8 cellular contexts compared by ENCODE assay signal in the genomic region with DNA sequence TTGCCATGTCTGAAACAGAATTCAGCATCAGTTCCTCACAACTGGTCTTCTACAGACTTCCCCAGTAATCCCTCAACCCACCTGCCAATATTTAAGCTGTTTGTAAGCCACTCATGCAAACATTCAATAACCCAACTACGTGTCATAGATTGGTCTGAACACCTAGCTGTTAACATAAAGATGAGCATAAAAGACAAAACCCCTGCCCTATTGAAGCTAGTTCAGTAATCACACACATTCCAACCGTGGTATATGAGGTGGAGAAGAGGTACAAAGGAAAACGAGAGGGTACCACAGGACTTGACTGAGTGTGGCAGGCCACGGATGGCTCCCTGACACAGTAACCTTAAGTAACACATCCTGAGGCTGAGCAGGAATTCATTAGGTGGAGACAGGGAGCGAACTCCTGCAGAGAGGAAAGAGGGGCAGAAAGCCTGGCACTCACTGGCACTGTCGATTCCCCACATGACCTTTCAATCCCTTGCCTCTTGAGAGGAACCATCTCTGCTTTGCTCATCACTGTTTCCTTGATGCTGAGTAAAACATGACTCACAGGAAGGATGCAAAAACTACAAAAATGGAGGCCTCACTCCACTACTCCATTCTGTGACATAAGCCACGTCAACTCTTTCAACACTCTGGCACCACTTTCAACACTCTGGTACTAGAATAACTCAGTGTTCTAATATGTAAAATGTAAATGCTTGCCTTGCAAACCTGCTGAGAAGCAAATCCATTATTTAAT. TPM values are rescaled to one million over a fixed set of nuclear protein-coding genes. Genes with fewer than 3 reads are reported as not detected.
DNase-seq lines count a peak whose midpoint lies in the region; ATAC-seq and TF ChIP-seq lines count a peak whose summit lies in the region.
"Had no signal": no experiment of that assay in that cellular context is flagged by ENCODE, and none has a peak within 500 bp of the region (broad histone marks: within the 10 kb centered on the region; RNA-seq: fewer than 3 reads in every experiment).

No MANE protein-coding gene starts in this region.

- peaks cover 50% of the 10 kb centered on the region for H3K36me3 Mint-ChIP-seq in HFFc6 (ENCODE audit: low read depth)

- intact Hi-C loops in spleen (cut with DNase I; ENCODE audit: low total_unique reads): loop anchor here (5.0 kb wide), 1 partner anchor 33 kb away; a partner anchor contains a TSS
- intact Hi-C loops in testis (cut with DNase I; ENCODE audit: low total_unique reads): no loop called here
- intact Hi-C loops in colonic mucosa (cut with DNase I): loop anchor here (10.0 kb wide), 1 partner anchor 175 kb away; no protein-coding TSS in a partner anchor

- H3K9ac ChIP-seq in SK-N-MC (ENCODE audit: insufficient read length): no peak overlapping the region
- peak overlapping the region in 1 of 2 donors; percentile 87 for H3K9ac ChIP-seq in colonic mucosa (ENCODE audit: low read depth in 2 of 2, low read length in 2 of 2)

- peaks cover 33% of the 10 kb centered on the region for H3K4me1 Mint-ChIP-seq in HFFc6 (ENCODE audit: low read depth)

- no peaks in the 10 kb centered on the region for H3K9me3 Mint-ChIP-seq in HFFc6

- peak overlapping the region; percentile 92 for H3K4me3 Mint-ChIP-seq in HFFc6

- H3K27ac Mint-ChIP-seq in HFFc6: peak overlapping the region; percentile 96

- TF ChIP-seq POLR2A in spleen (IDR thresholded peaks at IDR 0.05): no peak
- TF ChIP-seq POLR2A in testis (IDR thresholded peaks at IDR 0.05): no peak

- no peak for ATAC-seq in HG03139 (IDR thresholded peaks at IDR 0.05; ENCODE audit: unreplicated experiment)

- H3K4me3 ChIP-seq in SK-N-MC (peak overlapping the region; percentile 82; the same call in 1 of the 2 replicates), spleen (peak overlapping the region in 4 of 8 donors; percentile 63 to 88 (median 80)), testis (no peak overlapping the region), colonic mucosa (no peak overlapping the region)

- H3K27me3 ChIP-seq in spleen (replicated peaks in 1 of 7) (no peaks in the 10 kb centered on the region), testis (no peaks in the 10 kb centered on the region), colonic mucosa (no peaks in the 10 kb centered on the region)

- H3K27me3 Mint-ChIP-seq in HFFc6 (ENCODE audit: insufficient read depth): peaks cover 8% of the 10 kb centered on the region

- H3K9me3 ChIP-seq in SK-N-MC (ENCODE audit: low read depth, low read length): no peaks in the 10 kb centered on the region
- H3K9me3 ChIP-seq in spleen: no peaks in the 10 kb centered on the region
- no peaks in the 10 kb centered on the region for H3K9me3 ChIP-seq in testis
- no peaks in the 10 kb centered on the region for H3K9me3 ChIP-seq in colonic mucosa

- H3K4me1 ChIP-seq in spleen (peaks cover 20 to 75% (median 55%) of the 10 kb centered on the region in 6 donors), testis (peaks cover 9% of the 10 kb centered on the region), colonic mucosa (peaks cover 8% of the 10 kb centered on the region)

- DNase-seq in HFFc6: peak; percentile 90
- no peak for DNase-seq in SK-N-MC (ENCODE audit: low read depth, low spot score)
- peak; percentile 48 for DNase-seq in epithelial cell of prostate (ENCODE audit: low read depth, low spot score)
- no peak for DNase-seq in spleen
- no peak for DNase-seq in testis
- no peak for DNase-seq in colonic mucosa
- DNase-seq: hypothalamus had no signal

- no peak for TF ChIP-seq CTCF in HFFc6 (IDR thresholded peaks at IDR 0.05)
- no peak for TF ChIP-seq CTCF in spleen (IDR thresholded peaks at IDR 0.05 in 8 of 11, conservative IDR thresholded peaks at IDR 0.05 in 3 of 11)
- TF ChIP-seq CTCF in testis (IDR thresholded peaks at IDR 0.05): no peak
- TF ChIP-seq CTCF in colonic mucosa (IDR thresholded peaks at IDR 0.05): no peak

- peaks cover 56% of the 10 kb centered on the region for H3K36me3 ChIP-seq in SK-N-MC (ENCODE audit: insufficient read depth, low read length)
- H3K36me3 ChIP-seq in spleen: peaks cover 0 to 62% (median 49%) of the 10 kb centered on the region in 6 donors
- H3K36me3 ChIP-seq in testis (ENCODE audit: low read depth, missing control alignments): no peaks in the 10 kb centered on the region
- H3K36me3 ChIP-seq in colonic mucosa: peaks cover 14% of the 10 kb centered on the region

- H3K27ac ChIP-seq in SK-N-MC: no peak overlapping the region
- peak overlapping the region; percentile 76 for H3K27ac ChIP-seq in epithelial cell of prostate
- H3K27ac ChIP-seq in spleen: peak overlapping the region in 7 of 8 donors; percentile 28 to 95 (median 92)
- no peak overlapping the region for H3K27ac ChIP-seq in testis
- no peak overlapping the region for H3K27ac ChIP-seq in colonic mucosa

- WGBS in spleen, 5 donors: 65 to 79% (median 68%) methylated on average over 7 of the region's 7 CpGs
- 77% methylated on average over 7 of the region's 7 CpGs for WGBS in testis, 2 donors

RNA-seq across cellular contexts. Expression of a gene that starts 31.3 kb away (rescaled TPM):
- total RNA-seq in HFFc6 (2021; fragmentation: NEBNext Ultra II Directional; extraction: Animal tissue kit (Norgen Biotek cat#: 25700)): 100 to 1,000 TPM; 277 to 332 (median 315) TPM
- total RNA-seq in spleen (100 to 1,000 TPM; 128 to 263 (median 190) TPM), testis (100 to 1,000 TPM; 200 to 259 TPM), colonic mucosa (100 to 1,000 TPM; 188 to 314 TPM)
- polyA plus RNA-seq in spleen (10 to 100 TPM; 44.9 to 78.1 (median 75.4) TPM), testis (ENCODE audit: insufficient read depth, low read depth, low replicate concordance) (266 TPM)

Comparison
In these comparisons a context has a peak if more than half of its experiments do, and no peak if none do; other contexts are left out.
1. DNase-seq: peak in HFFc6 (single experiment) and epithelial cell of prostate (single experiment); none in SK-N-MC (single experiment), spleen (single experiment), testis (single experiment) and colonic mucosa (single experiment).
2. H3K27ac ChIP-seq: peak in epithelial cell of prostate (single experiment) and spleen (7 of 8); none in SK-N-MC (single experiment), testis (0 of 2) and colonic mucosa (single experiment).